Comparison of ENCODE assay signal across 20 cellular contexts in genomic region chr9:573551-574410, GRCh38.
A peak's percentile ranks its signal among the peaks of the same experiment; 100 is the strongest.
DNase-seq lines count a peak whose midpoint lies in the region; ATAC-seq, FAIRE-seq and TF ChIP-seq lines count a peak whose summit lies in the region.
"Had no signal": no experiment of that assay in that cellular context is flagged by ENCODE, and none has a peak within 500 bp of the region (broad histone marks: within the 10 kb centered on the region; RNA-seq: fewer than 3 reads in every experiment).

No MANE protein-coding gene starts in this region.

- H3K4me3 ChIP-seq in HAP-1 (0 out of 2 replicates have a peak overlapping the region, but pooled peaks have one; percentile 3), trophoblast cell (ENCODE audit: low read depth, low read length) (no peak overlapping the region)
- H3K4me3 ChIP-seq: BLaER1 had no signal

- no peak overlapping the region for H3K27ac Mint-ChIP-seq in immature natural killer cell
- H3K27ac Mint-ChIP-seq: stimulated activated naive CD8-positive, alpha-beta T cell treated with anti-CD3 and anti-CD28 coated beads, Interleukin-15, Interleukin-2, amounts not matched to agents 100 ng/mL and 50 ng/mL, for 24 hours had no signal

- H3K23ac ChIP-seq in trophoblast cell (ENCODE audit: low read length), result no peak overlapping the region

- H3K14ac ChIP-seq in trophoblast cell (ENCODE audit: low read length), result no peak overlapping the region

- H3K36me3 ChIP-seq in HAP-1 (replicated peaks), result no peaks in the 10 kb centered on the region
- H3K36me3 ChIP-seq in trophoblast cell (ENCODE audit: control insufficient read depth in 1 of 2, insufficient read depth in 2 of 2, low read length in 2 of 2), result no peaks in the 10 kb centered on the region
- H3K36me3 ChIP-seq: BLaER1 had no signal

- H2AK5ac ChIP-seq in trophoblast cell (ENCODE audit: low read length), result no peak overlapping the region

- no peak overlapping the region for H4K8ac ChIP-seq in trophoblast cell (ENCODE audit: low read depth, low read length)

- no peak for TF ChIP-seq POLR2A in GM12891 (IDR thresholded peaks at IDR 0.05; ENCODE audit: low read depth, low read length)

- no peak overlapping the region for H2BK12ac ChIP-seq in trophoblast cell (ENCODE audit: low read length)

- no peaks in the 10 kb centered on the region for H3K9me3 Mint-ChIP-seq in immature natural killer cell
- H3K9me3 Mint-ChIP-seq: stimulated activated naive CD8-positive, alpha-beta T cell treated with anti-CD3 and anti-CD28 coated beads, Interleukin-15, Interleukin-2, amounts not matched to agents 100 ng/mL and 50 ng/mL, for 24 hours had no signal

- no peaks in the 10 kb centered on the region for H3K27me3 ChIP-seq in HAP-1 (ENCODE audit: low read depth)
- H3K27me3 ChIP-seq in trophoblast cell (ENCODE audit: insufficient read depth, low read length), result no peaks in the 10 kb centered on the region
- H3K27me3 ChIP-seq: BLaER1 had no signal

- no peak overlapping the region for H4K12ac ChIP-seq in trophoblast cell (ENCODE audit: low read depth, low read length)

- H3K27ac ChIP-seq in trophoblast cell (ENCODE audit: low read depth, low read length), result peak overlapping the region; percentile 83
- H3K27ac ChIP-seq: BLaER1 had no signal

- no peak overlapping the region for H2AFZ ChIP-seq in trophoblast cell (ENCODE audit: insufficient read depth, low read length, poor library complexity)

- H3K18ac ChIP-seq in trophoblast cell (ENCODE audit: low read length), result no peak overlapping the region

- no peaks in the 10 kb centered on the region for H3K4me1 Mint-ChIP-seq in immature natural killer cell

- peaks cover 1% of the 10 kb centered on the region for H3K79me2 ChIP-seq in trophoblast cell (ENCODE audit: control insufficient read depth, insufficient read depth, low read length, poor library complexity)

- FAIRE-seq in GM12891 (lab: Jason Lieb, UNC), result no peak
- FAIRE-seq: islet of Langerhans had no signal

- H3K4me1 ChIP-seq in HAP-1, result peaks cover 46% of the 10 kb centered on the region
- peaks cover 0 to 3% of the 10 kb centered on the region in 2 experiments for H3K4me1 ChIP-seq in trophoblast cell (ENCODE audit: control insufficient read depth in 1 of 2, insufficient read depth in 2 of 2, low read length in 2 of 2)
- H3K4me1 ChIP-seq: BLaER1 had no signal

- no peak overlapping the region for H3K4ac ChIP-seq in trophoblast cell (ENCODE audit: low read depth, low read length)

- no peak overlapping the region for H3K4me3 Mint-ChIP-seq in immature natural killer cell
- H3K4me3 Mint-ChIP-seq: stimulated activated naive CD8-positive, alpha-beta T cell treated with anti-CD3 and anti-CD28 coated beads, Interleukin-15, Interleukin-2, amounts not matched to agents 100 ng/mL and 50 ng/mL, for 24 hours had no signal

- no peaks in the 10 kb centered on the region for H3K36me3 Mint-ChIP-seq in immature natural killer cell

- no CpG with 5 or more reads among the region's 16 CpGs for WGBS in trophoblast cell (ENCODE audit: extremely low coverage, insufficient coverage, insufficient read length)

- H3K9me3 ChIP-seq in HAP-1, result no peaks in the 10 kb centered on the region
- no peaks in the 10 kb centered on the region for H3K9me3 ChIP-seq in trophoblast cell (ENCODE audit: insufficient read depth, low read depth, low read length)

- H3K27me3 Mint-ChIP-seq in immature natural killer cell (ENCODE audit: low read depth in 3 of 3), result peaks cover 0 to 17% (median 2%) of the 10 kb centered on the region in 3 donors
- H3K27me3 Mint-ChIP-seq: stimulated activated naive CD8-positive, alpha-beta T cell treated with anti-CD3 and anti-CD28 coated beads, Interleukin-15, Interleukin-2, amounts not matched to agents 100 ng/mL and 50 ng/mL, for 24 hours had no signal

- no peak overlapping the region for H3K9ac ChIP-seq in trophoblast cell (ENCODE audit: low read length)
- H3K9ac ChIP-seq: BLaER1 had no signal

- peaks cover 3% of the 10 kb centered on the region for H3K79me1 ChIP-seq in trophoblast cell (ENCODE audit: low read length)

- no peak for ATAC-seq in GM19467 (IDR thresholded peaks at IDR 0.05; ENCODE audit: unreplicated experiment)
- ATAC-seq in HG02798 (IDR thresholded peaks at IDR 0.05; ENCODE audit: poor library complexity, unreplicated experiment), result no peak

- in situ Hi-C loops in HAP-1 (cut with MboI; ENCODE audit: low sequenced_read_pairs), result no loop called here

- peak overlapping the region; percentile 24 for H3K4me2 ChIP-seq in trophoblast cell (ENCODE audit: low read length)
- H3K4me2 ChIP-seq: BLaER1 had no signal

- no peak overlapping the region for H4K91ac ChIP-seq in trophoblast cell (ENCODE audit: low read depth, low read length)

- H2BK5ac ChIP-seq in trophoblast cell (ENCODE audit: low read depth, low read length, poor library complexity), result peak overlapping the region; percentile 44

- peak overlapping the region; percentile 62 for H2BK120ac ChIP-seq in trophoblast cell (ENCODE audit: insufficient read depth, low read length, poor library complexity)

- peak; percentile 69 to 81 for DNase-seq in HAP-1 (ENCODE audit: low spot score in 2 of 2)
- DNase-seq in astrocyte of the hippocampus (ENCODE audit: low read depth, low spot score), result peak; percentile 53
- peak; percentile 49 for DNase-seq in iPS-NIHi11 (ENCODE audit: low spot score)
- peak; percentile 10 to 57 for DNase-seq in trophoblast cell
- no peak for DNase-seq in immature natural killer cell
- no peak for DNase-seq in GM12891 (ENCODE audit: insufficient read length, low spot score)
- DNase-seq: activated CD8-positive, alpha-beta memory T cell treated with anti-CD3 and anti-CD28 coated beads for 24 hours; activated naive CD4-positive, alpha-beta T cell treated with Interleukin-2 at 50 U/mL for 16 hours; cerebellar nuclear complex; GF-D8; NCI-H2107; OCI-M1; posterior cingulate gyrus; stimulated activated CD4-positive, alpha-beta T cell treated with anti-CD3 and anti-CD28 coated beads, Interleukin-4, amount 100 ng/mL, for 24 hours; T1000 had no signal

TF ChIP-seq in GM12891, 5 proteins besides CTCF, POLR2A, EP300 and RAD21:
- TF ChIP-seq TAF1 (IDR thresholded peaks at IDR 0.05; ENCODE audit: low read depth, low read length) (no peak), SPI1 (IDR thresholded peaks at IDR 0.05; ENCODE audit: low read depth, low read length) (no peak), POLR2AphosphoS5 (IDR thresholded peaks at IDR 0.05; ENCODE audit: low read depth, low read length) (no peak), POU2F2 (IDR thresholded peaks at IDR 0.05; ENCODE audit: low read depth, low read length) (no peak), PAX5 (IDR thresholded peaks at IDR 0.05; ENCODE audit: insufficient read depth, low read length, severe bottlenecking) (no peak)
TF ChIP-seq in GM12891: peak in this region for 0.

Comparison
In these comparisons a context has a peak if more than half of its experiments do, and no peak if none do; other contexts are left out.
1. DNase-seq: peak in HAP-1 (2 of 2), astrocyte of the hippocampus (single experiment), iPS-NIHi11 (single experiment) and trophoblast cell (2 of 2); none in immature natural killer cell (0 of 3) and GM12891 (single experiment).